8 cellular contexts compared by ENCODE assay signal in the genomic region with DNA sequence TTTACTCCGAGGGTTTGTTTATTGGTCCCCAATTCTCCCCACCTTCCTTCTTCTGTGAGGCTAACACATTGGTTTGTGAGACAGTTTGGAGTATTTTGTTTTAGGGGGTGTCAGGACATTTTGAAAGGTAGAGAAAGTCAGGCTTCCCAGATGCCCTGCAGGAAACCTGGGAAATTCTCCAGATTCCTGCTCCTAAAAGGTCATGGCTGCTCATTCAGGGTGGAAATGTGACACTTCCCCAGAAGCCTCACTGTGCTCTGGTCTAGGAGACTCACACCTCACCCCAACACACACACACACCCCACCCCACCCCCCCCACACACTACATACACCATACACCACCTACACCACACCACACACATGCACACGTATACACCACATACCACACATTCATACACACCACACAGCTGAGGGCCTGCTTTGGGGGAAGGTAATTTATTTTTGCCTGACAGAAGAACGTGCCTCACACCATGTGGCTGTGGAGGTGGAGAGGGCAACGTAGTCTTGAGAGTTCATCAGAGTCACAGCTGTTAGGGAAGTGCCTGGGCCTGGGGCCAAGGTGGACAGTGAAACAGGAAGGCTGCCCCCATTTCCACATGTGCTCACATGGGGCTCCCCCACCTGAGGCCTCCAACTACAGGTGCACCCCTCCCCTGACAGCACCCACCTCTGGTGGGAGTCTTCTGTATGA. TPM values are rescaled to one million over a fixed set of nuclear protein-coding genes. Genes with fewer than 3 reads are reported as not detected.
DNase-seq lines count a peak whose midpoint lies in the region; ATAC-seq, FAIRE-seq and TF ChIP-seq lines count a peak whose summit lies in the region.

No MANE protein-coding gene starts in this region.

- no peaks in the 10 kb centered on the region for H3K27me3 Mint-ChIP-seq in activated CD4-positive, alpha-beta T cell treated with anti-CD3 and anti-CD28 coated beads, Interleukin-2, amount 10 ng/mL, durations not matched to agents 24 days and 14 days

- no peak overlapping the region for H3K23ac ChIP-seq in H1 (ENCODE audit: insufficient read length)

- H3K4me3 ChIP-seq in AG10803 (ENCODE audit: low read length) = no peak overlapping the region
- H3K4me3 ChIP-seq in H1 (ENCODE audit: extremely low read depth in 1 of 4, insufficient read depth in 2 of 4, low read depth in 3 of 4, low read length in 4 of 4) = no peak overlapping the region
- no peak overlapping the region for H3K4me3 ChIP-seq in osteoblast (ENCODE audit: insufficient read depth, low read length)

- H3K4me3 Mint-ChIP-seq in activated CD4-positive, alpha-beta T cell treated with anti-CD3 and anti-CD28 coated beads, Interleukin-2, amount 10 ng/mL, durations not matched to agents 24 days and 14 days = no peak overlapping the region

- no peak for TF ChIP-seq EP300 in H1 (IDR thresholded peaks at IDR 0.05; ENCODE audit: borderline replicate concordance in 1 of 2, low read depth in 2 of 2, low read length in 2 of 2)

- no peaks in the 10 kb centered on the region for H3K79me1 ChIP-seq in H1 (ENCODE audit: low read depth, low read length)

- CTCF ChIA-PET in H1 (lab: Charles Lee; ENCODE audit: partially characterized antibody) = interaction anchor here (1.0 to 2.1 kb wide), 3 partner anchors 10 to 105 kb away, joined by 3 to 12 read pairs (median 4); no protein-coding TSS in a partner anchor

- H2BK20ac ChIP-seq in H1 (ENCODE audit: low read length) = no peak overlapping the region

- H3K4me1 ChIP-seq in H1 (replicated peaks in 1 of 4; ENCODE audit: control insufficient read depth in 3 of 4, insufficient read depth in 4 of 4, low read length in 3 of 4) (peaks cover 0 to 7% (median 1%) of the 10 kb centered on the region in 4 experiments; a peak in 1 of 7 replicates), osteoblast (ENCODE audit: insufficient read depth, low read length) (peaks cover 49% of the 10 kb centered on the region)

- H4K20me1 ChIP-seq in H1 (replicated peaks in 1 of 2; ENCODE audit: control insufficient read depth in 1 of 2, insufficient read depth in 2 of 2, low read length in 2 of 2) (no peaks in the 10 kb centered on the region), osteoblast (ENCODE audit: insufficient read depth, low read length) (no peaks in the 10 kb centered on the region)

- H2BK15ac ChIP-seq in H1 (ENCODE audit: low read length) = no peak overlapping the region

- H3K27me3 ChIP-seq in H1 (replicated peaks in 1 of 4; ENCODE audit: control insufficient read depth in 3 of 4, extremely low read depth in 1 of 4, insufficient read depth in 3 of 4, low read length in 3 of 4) = no peaks in the 10 kb centered on the region
- no peaks in the 10 kb centered on the region for H3K27me3 ChIP-seq in osteoblast (ENCODE audit: insufficient read depth, low read length)

- H3K56ac ChIP-seq in H1 (replicated peaks; ENCODE audit: insufficient read length, low read depth, low read length) = no peak overlapping the region

- H3K4ac ChIP-seq in H1 (replicated peaks; ENCODE audit: insufficient read length, low read depth, low read length) = no peak overlapping the region

- POLR2A ChIA-PET in H1 (lab: Charles Lee; ENCODE audit: partially characterized antibody) = no interaction called here

- H2AFZ ChIP-seq in H1 (ENCODE audit: low read length) = no peak overlapping the region
- no peak overlapping the region for H2AFZ ChIP-seq in osteoblast (ENCODE audit: low read length)

- WGBS in H1 (ENCODE audit: extremely low coverage in 1 of 2, insufficient coverage in 1 of 2, insufficient read length in 1 of 2, insufficient replicate concordance in 2 of 2, low coverage in 1 of 2, low lambda C conversion rate in 2 of 2, missing lambda C conversion rate in 1 of 2), 2 experiments = 74% methylated on average over 4 of the region's 4 CpGs; no CpG with 5 or more reads in 1 of the 2 experiments

- peaks cover 1% of the 10 kb centered on the region for H3K36me3 Mint-ChIP-seq in activated CD4-positive, alpha-beta T cell treated with anti-CD3 and anti-CD28 coated beads, Interleukin-2, amount 10 ng/mL, durations not matched to agents 24 days and 14 days (ENCODE audit: low read depth)

- no peaks in the 10 kb centered on the region for H3K79me2 ChIP-seq in H1 (ENCODE audit: control insufficient read depth in 1 of 2, insufficient read depth in 2 of 2, low read length in 2 of 2)
- H3K79me2 ChIP-seq in osteoblast (ENCODE audit: insufficient read depth, low read length) = no peaks in the 10 kb centered on the region

- H4K8ac ChIP-seq in H1 (ENCODE audit: extremely low read depth, insufficient read depth, low read length) = no peak overlapping the region; the same call in 1 of the 2 replicates

- no peak overlapping the region; the same call in 1 of the 2 replicates for H3K18ac ChIP-seq in H1 (ENCODE audit: extremely low read depth, low read length)

- H3K23me2 ChIP-seq in H1 (ENCODE audit: low read depth, low read length) = no peaks in the 10 kb centered on the region; the same call in 1 of the 2 replicates

- H2BK12ac ChIP-seq in H1 (ENCODE audit: low read depth, low read length) = peak overlapping the region; percentile 85; the same call in 1 of the 2 replicates

- peak overlapping the region; percentile 48; the same call in 1 of the 2 replicates for H2BK5ac ChIP-seq in H1 (ENCODE audit: low read depth, low read length)

- H3K4me1 Mint-ChIP-seq in activated CD4-positive, alpha-beta T cell treated with anti-CD3 and anti-CD28 coated beads, Interleukin-2, amount 10 ng/mL, durations not matched to agents 24 days and 14 days = peaks cover 9% of the 10 kb centered on the region

- H3K27ac Mint-ChIP-seq in activated CD4-positive, alpha-beta T cell treated with anti-CD3 and anti-CD28 coated beads, Interleukin-2, amount 10 ng/mL, durations not matched to agents 24 days and 14 days = no peak overlapping the region

- intact Hi-C loops in activated CD4-positive, alpha-beta T cell treated with anti-CD3 and anti-CD28 coated beads, Interleukin-2, amount 10 ng/mL, durations not matched to agents 24 days and 14 days (cut with micrococcal nuclease) = no loop called here

- H3K9me3 ChIP-seq in H1 (ENCODE audit: insufficient read depth in 2 of 2, low read depth in 1 of 2, low read length in 1 of 2) (no peaks in the 10 kb centered on the region), osteoblast (ENCODE audit: low read depth, low read length) (no peaks in the 10 kb centered on the region)

- H4K91ac ChIP-seq in H1 (replicated peaks; ENCODE audit: insufficient read length, low read length) = no peak overlapping the region

- no peak overlapping the region for H3K14ac ChIP-seq in H1 (ENCODE audit: insufficient read length)

- H3K9me3 Mint-ChIP-seq in activated CD4-positive, alpha-beta T cell treated with anti-CD3 and anti-CD28 coated beads, Interleukin-2, amount 10 ng/mL, durations not matched to agents 24 days and 14 days = no peaks in the 10 kb centered on the region

- TF ChIP-seq CTCF in AG10803 (conservative IDR thresholded peaks at IDR 0.05; ENCODE audit: low read length) = no peak
- no peak for TF ChIP-seq CTCF in H1 (IDR thresholded peaks at IDR 0.05; ENCODE audit: control extremely low read depth in 1 of 3, insufficient read depth in 1 of 3, low read depth in 1 of 3, low read length in 3 of 3)
- TF ChIP-seq CTCF in osteoblast (IDR thresholded peaks at IDR 0.05; ENCODE audit: extremely low read depth, low read depth, low read length) = no peak

- no peak for TF ChIP-seq RAD21 in H1 (IDR thresholded peaks at IDR 0.05 in 1 of 2, conservative IDR thresholded peaks at IDR 0.05 in 1 of 2; ENCODE audit: low read depth in 2 of 2, low read length in 2 of 2)

- FAIRE-seq in H1 (lab: Jason Lieb, UNC) (no peak), H54 (lab: Jason Lieb, UNC) (no peak)

- peak; percentile 54 for ATAC-seq in GM21381 (IDR thresholded peaks at IDR 0.05; ENCODE audit: unreplicated experiment)

- no peaks in the 10 kb centered on the region for H3K36me3 ChIP-seq in H1 (ENCODE audit: control insufficient read depth in 2 of 4, insufficient read depth in 4 of 4, low read length in 3 of 4)
- no peaks in the 10 kb centered on the region for H3K36me3 ChIP-seq in osteoblast (ENCODE audit: insufficient read depth, low read length)

- H3K4me2 ChIP-seq in H1 (ENCODE audit: insufficient read depth in 1 of 2, low read depth in 2 of 2, low read length in 2 of 2) = no peak overlapping the region; a peak in 1 of 4 replicates
- peak overlapping the region; percentile 2 for H3K4me2 ChIP-seq in osteoblast (ENCODE audit: insufficient read depth, low read length)

- peak overlapping the region in 1 of 4 experiments; percentile 17; a peak in 1 of 7 replicates for H3K9ac ChIP-seq in H1 (replicated peaks in 1 of 4; ENCODE audit: extremely low read depth in 1 of 4, low read depth in 3 of 4, low read length in 3 of 4)

- TF ChIP-seq POLR2A in H1 (IDR thresholded peaks at IDR 0.05; ENCODE audit: control extremely low read depth in 1 of 2, low read depth in 2 of 2, low read length in 2 of 2) (no peak), H54 (IDR thresholded peaks at IDR 0.05; ENCODE audit: low read depth, low read length) (no peak)

- DNase-seq in AG10803 (ENCODE audit: low read depth) = peak; percentile 69
- peak; percentile 75 to 79 for DNase-seq in Kasumi-1 (lab: John Stamatoyannopoulos, UW)
- no peak for DNase-seq in H1 (ENCODE audit: low read depth in 1 of 2, low spot score in 2 of 2)
- no peak for DNase-seq in osteoblast (ENCODE audit: insufficient read length, low spot score, missing footprints)
- no peak for DNase-seq in hippocampal formation (lab: John Stamatoyannopoulos, UW)
- no peak for DNase-seq in H54 (ENCODE audit: insufficient read length, low spot score)
- DNase-seq in activated CD4-positive, alpha-beta T cell treated with anti-CD3 and anti-CD28 coated beads, Interleukin-2, amount 10 ng/mL, durations not matched to agents 24 days and 14 days = no peak

- H2BK120ac ChIP-seq in H1 (replicated peaks; ENCODE audit: low read depth, low read length) = no peak overlapping the region

- H2AK5ac ChIP-seq in H1 (ENCODE audit: low read depth, low read length) = no peak overlapping the region

- no peak overlapping the region for H4K5ac ChIP-seq in H1 (ENCODE audit: insufficient read length, low read depth, low read length)

- no peak overlapping the region for H3K27ac ChIP-seq in H1 (ENCODE audit: low read depth, low read length)
- peak overlapping the region; percentile 45 for H3K27ac ChIP-seq in osteoblast (ENCODE audit: low read depth, low read length)

RNA-seq across cellular contexts. Expression of gene LIMD1, which starts 40.4 kb away (rescaled TPM):
- total RNA-seq in H1 (2021; fragmentation: NEBNext Ultra II Directional; extraction: Animal tissue kit (Norgen Biotek cat#: 25700)) = 29.7 and 33.6 TPM in 2 replicates
- 11.4 and 13.5 TPM in 2 replicates for polyA plus RNA-seq in H1 (2011; rRNA removed)
- polyA plus RNA-seq in H1 (2011; cell fraction: cytosol; rRNA removed) = 12.3 TPM
- 28.9 TPM for polyA plus RNA-seq in H1 (2011; cell fraction: nucleus; rRNA removed)
- polyA plus RNA-seq in H1 (2012, experiment 1 of 2) = 11.8 to 21.0 TPM (median 15.1 TPM) in 4 replicates
- polyA plus RNA-seq in H1 (2012, experiment 2 of 2) = 6.2 TPM
- 9.1 TPM for polyA plus RNA-seq in H1 (2013, experiment 1 of 2)
- polyA plus RNA-seq in H1 (2013, experiment 2 of 2) = 8.6 TPM
- 59.1 and 59.3 TPM in 2 replicates for polyA minus RNA-seq in H1 (2011; rRNA and poly(A)+ RNA removed)
- 23.7 TPM for polyA minus RNA-seq in H1 (2011; cell fraction: cytosol; rRNA and poly(A)+ RNA removed)
- polyA minus RNA-seq in H1 (2011; cell fraction: nucleus; rRNA and poly(A)+ RNA removed) = 26.6 TPM
- 14.4 and 17.4 TPM in 2 replicates for total RNA-seq in osteoblast
- total RNA-seq in activated CD4-positive, alpha-beta T cell treated with anti-CD3 and anti-CD28 coated beads, Interleukin-2, amount 10 ng/mL, durations not matched to agents 24 days and 14 days = 36.2 and 39.8 TPM in 2 replicates

Comparison
In these comparisons a context has a peak if more than half of its experiments do, and no peak if none do; other contexts are left out.
1. DNase-seq: peak in AG10803 (single experiment) and Kasumi-1 (2 of 2); none in H1 (0 of 2), osteoblast (single experiment), hippocampal formation (0 of 2), H54 (single experiment) and activated CD4-positive, alpha-beta T cell treated with anti-CD3 and anti-CD28 coated beads, Interleukin-2, amount 10 ng/mL, durations not matched to agents 24 days and 14 days (single experiment).